In the genomic region with DNA sequence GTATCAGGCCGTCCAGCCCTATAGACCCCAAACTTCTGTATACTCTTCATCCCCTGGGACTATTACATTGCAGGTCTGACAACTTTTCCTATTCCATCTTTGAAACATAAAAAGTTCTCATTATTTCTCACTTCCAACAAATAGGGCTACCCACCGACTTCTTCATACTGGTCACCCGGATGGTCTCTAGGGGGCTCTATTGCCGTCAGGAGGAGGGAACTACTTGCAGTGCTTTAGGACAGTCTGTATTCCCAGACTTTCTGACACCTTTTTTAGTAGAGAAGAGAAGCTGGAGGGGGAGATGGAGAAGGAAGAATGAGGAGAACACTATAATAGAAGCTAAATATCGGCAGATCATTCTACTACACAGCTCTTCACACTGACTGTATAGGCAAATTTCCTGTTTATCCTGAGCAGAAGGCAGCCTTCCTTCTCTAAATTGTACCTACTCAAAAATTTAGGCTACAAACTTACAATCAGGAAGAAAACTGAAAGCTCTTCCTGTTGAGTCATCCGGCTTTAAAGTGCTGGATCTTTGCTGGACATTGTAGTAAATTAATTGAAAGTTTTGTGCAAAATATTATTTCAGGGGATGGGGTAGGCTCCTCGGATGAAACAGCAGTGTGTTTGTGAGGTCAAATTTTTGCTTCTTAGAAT, we compare ENCODE assay signal across 1 cellular context.
TF ChIP-seq lines count a peak whose summit lies in the region.

No MANE protein-coding gene starts in this region.

TF ChIP-seq in GM23338, 12 proteins besides CTCF, POLR2A, EP300 and RAD21 (continued from another document):
- TF ChIP-seq ZNF462 (CRISPR knock-in tag; IDR thresholded peaks at IDR 0.05) (no peak), ZNF114 (CRISPR knock-in tag; IDR thresholded peaks at IDR 0.05) (no peak), STAT1 (IDR thresholded peaks at IDR 0.05; ENCODE audit: unreplicated experiment) (no peak), ZNF331 (CRISPR knock-in tag; IDR thresholded peaks at IDR 0.05; ENCODE audit: low read depth) (no peak)
TF ChIP-seq in GM23338: peak in this region for 0.
